Comparison of ENCODE assay signal across 10 cellular contexts in genomic region chr1:58717979-58718378, GRCh38. TPM values are rescaled to one million over a fixed set of nuclear protein-coding genes. Genes with fewer than 3 reads are reported as not detected.
DNase-seq lines count a peak whose midpoint lies in the region; ATAC-seq and TF ChIP-seq lines count a peak whose summit lies in the region.
"Had no signal": no experiment of that assay in that cellular context is flagged by ENCODE, and none has a peak within 500 bp of the region (broad histone marks: within the 10 kb centered on the region; RNA-seq: fewer than 3 reads in every experiment).

No MANE protein-coding gene starts in this region.

- H3K27ac Mint-ChIP-seq in CD4-positive, alpha-beta memory T cell, result peak overlapping the region; percentile 20 to 79 (median 62)
- peak overlapping the region in 8 of 10 donors; percentile 30 to 74 (median 53) for H3K27ac Mint-ChIP-seq in naive thymus-derived CD8-positive, alpha-beta T cell
- no peak overlapping the region for H3K27ac Mint-ChIP-seq in H9

- no peaks in the 10 kb centered on the region for H3K36me3 ChIP-seq in CD4-positive, alpha-beta memory T cell (ENCODE audit: insufficient read depth, low read length)
- no peaks in the 10 kb centered on the region for H3K36me3 ChIP-seq in OCI-LY7 (ENCODE audit: insufficient read depth, low read length)
- H3K36me3 ChIP-seq: suprapubic skin had no signal

- intact Hi-C loops in CD4-positive, alpha-beta memory T cell (cut with micrococcal nuclease), result no loop called here
- intact Hi-C loops in OCI-LY7 (cut with micrococcal nuclease; ENCODE audit: unreplicated experiment), result no loop called here

- no peak for TF ChIP-seq CTCF in OCI-LY7 (conservative IDR thresholded peaks at IDR 0.05; ENCODE audit: low read length)
- TF ChIP-seq CTCF in H9 (conservative IDR thresholded peaks at IDR 0.05), result no peak
- TF ChIP-seq CTCF in GM20000 (IDR thresholded peaks at IDR 0.05; ENCODE audit: extremely low read depth, missing control alignments), result no peak

- no peak overlapping the region for H2BK120ac ChIP-seq in H9 (ENCODE audit: low read depth, low read length, poor library complexity, severe bottlenecking)

- H3K4me3 Mint-ChIP-seq in CD4-positive, alpha-beta memory T cell, result peak overlapping the region; percentile 48 to 82 (median 69)
- peak overlapping the region; percentile 19 to 72 (median 38) for H3K4me3 Mint-ChIP-seq in naive thymus-derived CD8-positive, alpha-beta T cell
- H3K4me3 Mint-ChIP-seq in H9, result no peak overlapping the region

- no peaks in the 10 kb centered on the region for H3K79me2 ChIP-seq in OCI-LY7 (ENCODE audit: insufficient read depth, low read depth, low read length)
- H3K79me2 ChIP-seq in H9 (ENCODE audit: insufficient read depth, low read length), result no peaks in the 10 kb centered on the region

- H3K4me3 ChIP-seq in CD4-positive, alpha-beta memory T cell (ENCODE audit: low read length in 2 of 2), result peak overlapping the region in 1 of 2 donors; percentile 2
- no peak overlapping the region for H3K4me3 ChIP-seq in OCI-LY7 (ENCODE audit: low read depth, low read length, poor library complexity, severe bottlenecking)
- H3K4me3 ChIP-seq: suprapubic skin had no signal

- H3K4me2 ChIP-seq in OCI-LY7 (ENCODE audit: low read length), result no peak overlapping the region
- H3K4me2 ChIP-seq in H9 (ENCODE audit: insufficient read depth, insufficient read length, low read length), result no peak overlapping the region

- H3K14ac ChIP-seq in H9 (ENCODE audit: insufficient read depth, low read length), result no peak overlapping the region

- H4K20me1 ChIP-seq in OCI-LY7 (ENCODE audit: insufficient read depth, low read length) (no peaks in the 10 kb centered on the region), H9 (ENCODE audit: control insufficient read depth, insufficient read depth, insufficient read length) (no peaks in the 10 kb centered on the region)

- no peak overlapping the region for H3K18ac ChIP-seq in H9 (ENCODE audit: insufficient read length, low read depth, low read length)

- no CpG with 5 or more reads among the region's 3 CpGs for whole genome bisulfite sequencing in H9 (ENCODE audit: extremely low coverage, insufficient read length, low lambda C conversion rate)

- no peak overlapping the region for H4K8ac ChIP-seq in H9 (replicated peaks; ENCODE audit: insufficient read length, low read depth, low read length)

- no peaks in the 10 kb centered on the region for H3K9me3 ChIP-seq in CD4-positive, alpha-beta memory T cell (ENCODE audit: control insufficient read depth in 1 of 2, low read length in 2 of 2)
- H3K9me3 ChIP-seq in OCI-LY7 (ENCODE audit: low read length) (no peaks in the 10 kb centered on the region), H9 (ENCODE audit: control insufficient read depth, low read depth, low read length) (no peaks in the 10 kb centered on the region)
- H3K9me3 ChIP-seq: suprapubic skin had no signal

- H3T11ph ChIP-seq in H9 (ENCODE audit: low read length), result no peak overlapping the region

- H3K79me1 ChIP-seq in H9 (ENCODE audit: insufficient read depth, low read depth, low read length, poor library complexity, severe bottlenecking), result no peaks in the 10 kb centered on the region

- H2AFZ ChIP-seq in OCI-LY7 (ENCODE audit: low read length) (peak overlapping the region; percentile 11; the same call in 1 of the 2 replicates), H9 (ENCODE audit: low read length) (no peak overlapping the region)

- no peak overlapping the region for H3K9ac ChIP-seq in H9 (ENCODE audit: extremely low read depth, insufficient read length, low read length)

- no peak overlapping the region for H3K4ac ChIP-seq in H9 (ENCODE audit: low read depth, low read length)

- H3K9me2 ChIP-seq in OCI-LY7 (ENCODE audit: insufficient read depth, low read length), result no peaks in the 10 kb centered on the region

- H3K9me3 Mint-ChIP-seq in CD4-positive, alpha-beta memory T cell, result no peaks in the 10 kb centered on the region
- no peaks in the 10 kb centered on the region for H3K9me3 Mint-ChIP-seq in naive thymus-derived CD8-positive, alpha-beta T cell
- no peaks in the 10 kb centered on the region for H3K9me3 Mint-ChIP-seq in H9

- no peaks in the 10 kb centered on the region for H3K36me3 Mint-ChIP-seq in CD4-positive, alpha-beta memory T cell
- H3K36me3 Mint-ChIP-seq in naive thymus-derived CD8-positive, alpha-beta T cell, result peaks cover 0 to 2% (median 0%) of the 10 kb centered on the region in 3 donors
- H3K36me3 Mint-ChIP-seq in H9 (ENCODE audit: insufficient read depth in 1 of 3, low read depth in 3 of 3), result no peaks in the 10 kb centered on the region

- H3K27ac ChIP-seq in CD4-positive, alpha-beta memory T cell (ENCODE audit: low read depth, low read length), result peak overlapping the region; percentile 32
- H3K27ac ChIP-seq in OCI-LY7 (ENCODE audit: low read depth, low read length, poor library complexity, severe bottlenecking) (no peak overlapping the region), H9 (ENCODE audit: insufficient read length, low read depth, low read length) (no peak overlapping the region)
- H3K27ac ChIP-seq: suprapubic skin had no signal

- no peaks in the 10 kb centered on the region for H3K27me3 ChIP-seq in CD4-positive, alpha-beta memory T cell (ENCODE audit: insufficient read depth, low read length)
- no peaks in the 10 kb centered on the region for H3K27me3 ChIP-seq in H9 (ENCODE audit: insufficient read depth, low read length)
- H3K27me3 ChIP-seq: suprapubic skin had no signal

- peaks cover 20 to 37% (median 24%) of the 10 kb centered on the region in 4 donors for H3K4me1 Mint-ChIP-seq in CD4-positive, alpha-beta memory T cell
- H3K4me1 Mint-ChIP-seq in naive thymus-derived CD8-positive, alpha-beta T cell, result peaks cover 3 to 21% (median 16%) of the 10 kb centered on the region in 4 donors
- peaks cover 0 to 4% of the 10 kb centered on the region in 2 experiments; a peak in 2 of 4 replicates for H3K4me1 Mint-ChIP-seq in H9

- H3K23me2 ChIP-seq in H9 (ENCODE audit: insufficient read length, low read depth, low read length, poor library complexity, severe bottlenecking), result no peaks in the 10 kb centered on the region

- H4K5ac ChIP-seq in H9 (ENCODE audit: insufficient read length, low read depth, low read length), result no peak overlapping the region

- no peak overlapping the region for H3K56ac ChIP-seq in H9 (ENCODE audit: insufficient read length, low read depth, low read length)

- CTCF ChIA-PET in CD4-positive, alpha-beta memory T cell (lab: Charles Lee; ENCODE audit: partially characterized antibody), result interaction anchor here (0.7 to 1.3 kb wide), 3 partner anchors 9 to 981 kb away, joined by 3 to 4 read pairs (median 3); no protein-coding TSS in a partner anchor
- CTCF ChIA-PET in OCI-LY7 (lab: Charles Lee; ENCODE audit: unreplicated experiment), result no interaction called here

- H4K91ac ChIP-seq in H9 (ENCODE audit: insufficient read length, low read depth, low read length), result no peak overlapping the region

- H2BK5ac ChIP-seq in H9 (ENCODE audit: insufficient read length, low read length), result no peak overlapping the region

- peak; percentile 25 to 55 (median 31) for DNase-seq in CD4-positive, alpha-beta memory T cell
- DNase-seq in OCI-LY7 (ENCODE audit: low spot score), result no peak
- peak; percentile 9 for DNase-seq in activated gamma-delta T cell treated with anti-CD3 and anti-CD28 coated beads, Interleukin-2, amount 50 U/mL, for 16 hours (ENCODE audit: low read depth)
- DNase-seq in naive thymus-derived CD8-positive, alpha-beta T cell, result peak in 3 of 10 donors; percentile 3 to 25 (median 5)
- no peak for DNase-seq in ecto neural progenitor cell (ENCODE audit: low spot score)
- no peak for DNase-seq in H9
- no peak for DNase-seq in GM20000 (ENCODE audit: low spot score)

- no peak overlapping the region for H2BK20ac ChIP-seq in H9 (ENCODE audit: low read depth, low read length, poor library complexity, severe bottlenecking)

- no TSS peak for BruUV-seq in OCI-LY7 (replicated peaks; lab: Mats Ljungman, UMichigan)

- H3K23ac ChIP-seq in H9 (ENCODE audit: insufficient read length, low read depth, low read length), result no peak overlapping the region

- ATAC-seq in naive thymus-derived CD8-positive, alpha-beta T cell, result peak; percentile 70 to 91
- no peak for ATAC-seq in HG03457 (IDR thresholded peaks at IDR 0.05; ENCODE audit: unreplicated experiment)
- ATAC-seq: Panc1 had no signal

- H2AK5ac ChIP-seq in H9 (ENCODE audit: insufficient read length, low read length), result no peak overlapping the region

- no peak overlapping the region for H2BK12ac ChIP-seq in H9 (ENCODE audit: insufficient read length, low read depth, low read length)

- H3K4me1 ChIP-seq in CD4-positive, alpha-beta memory T cell (ENCODE audit: insufficient read depth, low read length), result peaks cover 28% of the 10 kb centered on the region
- peaks cover 16% of the 10 kb centered on the region for H3K4me1 ChIP-seq in OCI-LY7 (ENCODE audit: insufficient read depth, low read length, poor library complexity, severe bottlenecking)
- no peaks in the 10 kb centered on the region for H3K4me1 ChIP-seq in H9 (ENCODE audit: insufficient read depth, low read length)

- POLR2A ChIA-PET in CD4-positive, alpha-beta memory T cell (lab: Charles Lee; ENCODE audit: partially characterized antibody), result interaction anchor here (0.6 to 2.1 kb wide), 5 partner anchors 13 to 66 kb away, joined by 3 to 10 read pairs (median 3); partner anchors contain the start of genes JUN and MYSM1
- POLR2A ChIA-PET in OCI-LY7 (lab: Charles Lee), result interaction anchor here (0.6 to 2.0 kb wide), 3 partner anchors 8 to 67 kb away, joined by 4 to 10 read pairs (median 4); no protein-coding TSS in a partner anchor
- POLR2A ChIA-PET in naive thymus-derived CD8-positive, alpha-beta T cell (lab: Charles Lee), result no interaction called here

- no peak overlapping the region for H2BK15ac ChIP-seq in H9 (ENCODE audit: low read depth, low read length)

- no peaks in the 10 kb centered on the region for H3K27me3 Mint-ChIP-seq in CD4-positive, alpha-beta memory T cell
- H3K27me3 Mint-ChIP-seq in naive thymus-derived CD8-positive, alpha-beta T cell, result peaks cover 0 to 8% (median 0%) of the 10 kb centered on the region in 5 donors
- H3K27me3 Mint-ChIP-seq in H9 (ENCODE audit: low read depth), result no peaks in the 10 kb centered on the region; the same call in 1 of the 2 replicates

RNA-seq across cellular contexts. Expression of gene MYSM1, which starts 18.1 kb away (rescaled TPM):
- 10 to 100 TPM; 56.1 to 66.6 TPM for total RNA-seq in CD4-positive, alpha-beta memory T cell
- polyA plus RNA-seq in CD4-positive, alpha-beta memory T cell, result 1 to 10 TPM; 8.9 to 9.3 TPM
- total RNA-seq in OCI-LY7 (2014; rRNA removed; shearing (Covaris generic)), result 21.3 and 23.9 TPM in 2 replicates
- total RNA-seq in OCI-LY7 (2022) (48.8 and 53.2 TPM in 2 replicates), H9 (2021) (72.2 and 76.9 TPM in 2 replicates)
- 10 to 100 TPM; 65.2 to 67.1 TPM for total RNA-seq in naive thymus-derived CD8-positive, alpha-beta T cell
- 10 to 100 TPM in 1 of 3 donors, 1 to 10 TPM in 2; 7.4 to 15.3 (median 8.7) TPM for polyA plus RNA-seq in naive thymus-derived CD8-positive, alpha-beta T cell

Comparison
In these comparisons a context has a peak if more than half of its experiments do, and no peak if none do; other contexts are left out.
1. DNase-seq: peak in CD4-positive, alpha-beta memory T cell (5 of 5) and activated gamma-delta T cell treated with anti-CD3 and anti-CD28 coated beads, Interleukin-2, amount 50 U/mL, for 16 hours (single experiment); none in OCI-LY7 (single experiment), ecto neural progenitor cell (single experiment), H9 (single experiment) and GM20000 (single experiment).
2. H3K27ac Mint-ChIP-seq: peak in CD4-positive, alpha-beta memory T cell (7 of 7) and naive thymus-derived CD8-positive, alpha-beta T cell (8 of 10); none in H9 (0 of 3).
3. H3K4me3 Mint-ChIP-seq: peak in CD4-positive, alpha-beta memory T cell (8 of 8) and naive thymus-derived CD8-positive, alpha-beta T cell (10 of 10); none in H9 (0 of 2).